9 cellular contexts compared by ENCODE assay signal in the genomic region with DNA sequence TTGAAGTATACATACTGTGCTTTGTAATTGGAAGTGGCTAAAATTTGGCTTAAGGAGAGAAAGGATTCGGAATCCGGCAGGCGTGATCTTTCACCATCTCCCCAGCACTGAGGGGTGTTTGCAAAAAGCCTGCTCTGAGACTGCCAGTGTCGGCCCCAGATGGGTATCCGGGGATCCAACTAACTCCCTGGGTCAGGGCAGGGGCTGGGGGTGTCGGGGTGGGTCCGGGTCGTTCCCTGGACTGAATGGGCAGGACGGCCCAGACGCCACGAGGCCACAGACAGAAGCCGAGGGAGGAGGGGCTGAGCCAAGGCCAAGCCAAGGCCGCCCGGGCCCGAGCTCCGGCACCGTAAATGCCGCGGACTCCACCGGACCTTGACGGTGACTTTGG. TPM values are rescaled to one million over a fixed set of nuclear protein-coding genes. Genes with fewer than 3 reads are reported as not detected.
DNase-seq lines count a peak whose midpoint lies in the region; ATAC-seq, FAIRE-seq and TF ChIP-seq lines count a peak whose summit lies in the region.
"Had no signal": no experiment of that assay in that cellular context is flagged by ENCODE, and none has a peak within 500 bp of the region (broad histone marks: within the 10 kb centered on the region; RNA-seq: fewer than 3 reads in every experiment).

No MANE protein-coding gene starts in this region.

- no peak for TF ChIP-seq RAD21 in K562 (CRISPR knock-in tag; conservative IDR thresholded peaks at IDR 0.05 in 1 of 2, IDR thresholded peaks at IDR 0.05 in 1 of 2)

- H3K27ac ChIP-seq in K562 (ENCODE audit: extremely low read depth, low read depth, low read length): peak overlapping the region; percentile 86
- H3K27ac ChIP-seq in thoracic aorta: peak overlapping the region; percentile 88

- peaks cover 47% of the 10 kb centered on the region for H3K36me3 Mint-ChIP-seq in activated T-cell treated with anti-CD3 and anti-CD28 coated beads, Interleukin-2, amount 50 U/mL, for 24 hours (ENCODE audit: low read depth)

- peaks cover 47% of the 10 kb centered on the region for H3K4me1 Mint-ChIP-seq in activated T-cell treated with anti-CD3 and anti-CD28 coated beads, Interleukin-2, amount 50 U/mL, for 24 hours (ENCODE audit: low read depth)

- peak overlapping the region; percentile 94 for H3K4me2 ChIP-seq in K562 (ENCODE audit: insufficient read depth, low read length)

- WGBS in K562 (ENCODE audit: insufficient coverage, low coverage, missing lambda C conversion rate): 0% methylated on average over 18 of the region's 21 CpGs

- CTCF ChIA-PET in K562 (lab: Yijun Ruan, JAX; ENCODE audit: low intra/inter-chr PET ratio): interaction anchor here (0.7 to 2.5 kb wide), 2 partner anchors 518 to 920 kb away, joined by 3 to 15 read pairs; no protein-coding TSS in a partner anchor

- peaks cover 45% of the 10 kb centered on the region for H3K79me2 ChIP-seq in K562 (ENCODE audit: control insufficient read depth, insufficient read depth, low read length)

- H3K27ac Mint-ChIP-seq in activated T-cell treated with anti-CD3 and anti-CD28 coated beads, Interleukin-2, amount 50 U/mL, for 24 hours: peak overlapping the region; percentile 94

- peak overlapping the region; percentile 86 for H2AFZ ChIP-seq in K562 (ENCODE audit: low read depth, low read length)

- peak overlapping the region; percentile 94 to 96 for H3K9ac ChIP-seq in K562 (ENCODE audit: insufficient read depth in 1 of 2, low read depth in 2 of 2, low read length in 2 of 2)

- no peaks in the 10 kb centered on the region for H4K20me1 ChIP-seq in K562 (replicated peaks; ENCODE audit: control insufficient read depth, insufficient read depth, low read length)

- no peak for TF ChIP-seq EP300 in K562 (IDR thresholded peaks at IDR 0.05; ENCODE audit: low read length)

- no peak for FAIRE-seq in K562 (lab: Jason Lieb, UNC)

- POLR2A ChIA-PET in K562 (lab: Yijun Ruan, JAX): interaction anchor here (0.7 to 3.8 kb wide), 14 partner anchors 8 to 825 kb away, joined by 3 to 36 read pairs (median 4); partner anchors contain the start of genes CIAO2A, CSNK1G1 and TRIP4

- intact Hi-C loops in K562 (cut with micrococcal nuclease): loop anchor here (5.0 kb wide), 1 partner anchor 45 kb away; no protein-coding TSS in a partner anchor

- no peaks in the 10 kb centered on the region for H3K9me1 ChIP-seq in K562 (ENCODE audit: control insufficient read depth, insufficient read depth, low read length)

- BruUV-seq in K562 (replicated peaks; lab: Mats Ljungman, UMichigan): no TSS peak

- H3K4me3 ChIP-seq in K562 (peak overlapping the region; percentile 92), thoracic aorta (peak overlapping the region; percentile 94)

- no peak for DNase-seq in activated T-cell treated with anti-CD3 and anti-CD28 coated beads, Interleukin-2, amount 50 U/mL, for 24 hours
- DNase-seq in activated T-cell treated with anti-CD3 and anti-CD28 coated beads, Interleukin-2, amount 50 U/mL, for 48 hours: no peak
- peak in 1 of 4 experiments; percentile 44 for DNase-seq in K562 (ENCODE audit: extremely low read depth in 1 of 4, low spot score in 3 of 4)
- no peak for DNase-seq in left lobe of liver (ENCODE audit: low spot score)
- DNase-seq in thoracic aorta (ENCODE audit: low spot score): no peak
- DNase-seq in NCI-H1436 (lab: John Stamatoyannopoulos, UW): no peak
- no peak for DNase-seq in DMS79 (lab: John Stamatoyannopoulos, UW)

- no peaks in the 10 kb centered on the region for H3K9me3 Mint-ChIP-seq in activated T-cell treated with anti-CD3 and anti-CD28 coated beads, Interleukin-2, amount 50 U/mL, for 24 hours

- no peaks in the 10 kb centered on the region for H3K9me3 ChIP-seq in K562 (replicated peaks; ENCODE audit: control insufficient read depth, insufficient read depth, low read depth, low read length)
- H3K9me3 ChIP-seq in thoracic aorta: no peaks in the 10 kb centered on the region

- ATAC-seq in HG03442 (IDR thresholded peaks at IDR 0.05; ENCODE audit: unreplicated experiment): peak; percentile 17
- ATAC-seq in K562: peak; percentile 58
- peak; percentile 38 for ATAC-seq in left lobe of liver
- ATAC-seq in thoracic aorta (ENCODE audit: insufficient number of reproducible peaks, low FRiP score, low read depth): peak; percentile 26

- H3K4me3 Mint-ChIP-seq in activated T-cell treated with anti-CD3 and anti-CD28 coated beads, Interleukin-2, amount 50 U/mL, for 24 hours: peak overlapping the region; percentile 92

- TF ChIP-seq POLR2A in K562 (conservative IDR thresholded peaks at IDR 0.05): no peak

- TF ChIP-seq CTCF in K562 (IDR thresholded peaks at IDR 0.05 in 2 of 3, conservative IDR thresholded peaks at IDR 0.05 in 1 of 3; ENCODE audit: insufficient read depth in 2 of 3, low read depth in 1 of 3, low read length in 3 of 3) (no peak), thoracic aorta (IDR thresholded peaks at IDR 0.05) (no peak)

- H3K36me3 ChIP-seq in K562 (ENCODE audit: control insufficient read depth, insufficient read depth, low read length) (peaks cover 46% of the 10 kb centered on the region), thoracic aorta (peaks cover 32% of the 10 kb centered on the region)

- in situ Hi-C loops in K562 (cut with MboI): no loop called here

- H3K27me3 ChIP-seq in K562 (ENCODE audit: control insufficient read depth in 2 of 2, insufficient read depth in 2 of 2, low read length in 2 of 2) (no peaks in the 10 kb centered on the region), thoracic aorta (replicated peaks; ENCODE audit: insufficient read depth) (no peaks in the 10 kb centered on the region)

- peaks cover 16 to 27% of the 10 kb centered on the region in 2 experiments; a peak in 3 of 5 replicates for H3K4me1 ChIP-seq in K562 (replicated peaks in 1 of 2; ENCODE audit: control insufficient read depth in 2 of 2, insufficient read depth in 2 of 2, low read length in 2 of 2)
- H3K4me1 ChIP-seq in thoracic aorta (ENCODE audit: control insufficient read depth in 1 of 2, low read depth in 2 of 2): peaks cover 20 to 36% of the 10 kb centered on the region in 2 donors

- no peaks in the 10 kb centered on the region for H3K27me3 Mint-ChIP-seq in activated T-cell treated with anti-CD3 and anti-CD28 coated beads, Interleukin-2, amount 50 U/mL, for 24 hours

TF ChIP-seq in K562, 482 proteins besides CTCF, POLR2A, EP300 and RAD21 (continues in another document):
- no peak for TF ChIP-seq KAT8 (IDR thresholded peaks at IDR 0.05; ENCODE audit: low read depth)
- 0 out of 2 replicates have a peak, but pooled peaks have one; percentile 3 for TF ChIP-seq NCOR1 (IDR thresholded peaks at IDR 0.05)
- no peak for TF ChIP-seq NR3C1 (CRISPR knock-in tag; IDR thresholded peaks at IDR 0.05)
- no peak for TF ChIP-seq CBX8 (IDR thresholded peaks at IDR 0.05; ENCODE audit: borderline replicate concordance, extremely low read depth, low read depth, low read length, poor library complexity, severe bottlenecking)
- no peak for TF ChIP-seq KDM4B (IDR thresholded peaks at IDR 0.05; ENCODE audit: borderline replicate concordance in 2 of 2, low read depth in 1 of 2)
- no peak for TF ChIP-seq JUN (IDR thresholded peaks at IDR 0.05; ENCODE audit: borderline replicate concordance, low read depth, low read length)
- TF ChIP-seq JUN (CRISPR knock-in tag; IDR thresholded peaks at IDR 0.05; ENCODE audit: borderline replicate concordance): no peak
- no peak for TF ChIP-seq RNF2 (IDR thresholded peaks at IDR 0.05)
- TF ChIP-seq, protein P1, sequence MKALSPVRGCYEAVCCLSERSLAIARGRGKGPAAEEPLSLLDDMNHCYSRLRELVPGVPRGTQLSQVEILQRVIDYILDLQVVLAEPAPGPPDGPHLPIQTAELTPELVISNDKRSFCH (CRISPR knock-in tag; IDR thresholded peaks at IDR 0.05): no peak
- TF ChIP-seq, protein P1 (tag; IDR thresholded peaks at IDR 0.05): no peak

RNA-seq across cellular contexts. Expression of gene PPIB, which starts 0.3 kb away (rescaled TPM):
- total RNA-seq in K562 (2011; cell fraction: chromatin; rRNA removed; ENCODE audit: low replicate concordance): 284 and 466 TPM in 2 replicates
- total RNA-seq in K562 (2011; cell fraction: nucleolus; rRNA removed): 746 and 824 TPM in 2 replicates
- 510 and 682 TPM in 2 replicates for total RNA-seq in K562 (2011; cell fraction: nucleoplasm; rRNA removed)
- total RNA-seq in K562 (2014; rRNA removed) (381 and 402 TPM in 2 replicates), K562 (2014; rRNA removed; fragmentation: Illumina TruSeq; extraction: Trizol) (258 and 306 TPM in 2 replicates), K562 (2015; rRNA removed; fragmentation: Illumina TruSeq; extraction: Trizol) (403 and 418 TPM in 2 replicates), K562 (2021) (374 and 413 TPM in 2 replicates), left lobe of liver (474 TPM), thoracic aorta (100 to 1,000 TPM; 288 to 331 TPM)
- polyA plus RNA-seq in K562 (2011; rRNA removed) (410 and 460 TPM in 2 replicates), K562 (2014; fragmentation: Illumina TruSeq; extraction: Trizol) (535 and 580 TPM in 2 replicates), K562 (2014; fragmentation: Nextera tagmentation; extraction: Ambion mirVana) (100 to 1,000 TPM; 652 to 746 TPM), K562 (2014; rRNA removed) (419 and 439 TPM in 2 replicates)
- 455 and 489 TPM in 2 replicates for polyA plus RNA-seq in K562 (2011; cell fraction: cytosol; rRNA removed)
- 136 and 186 TPM in 2 replicates for polyA plus RNA-seq in K562 (2011; cell fraction: nucleus; rRNA removed)
- polyA plus RNA-seq in K562 (2012): 450 and 660 TPM in 2 replicates
- polyA minus RNA-seq in K562 (2011; rRNA and poly(A)+ RNA removed): 325 and 372 TPM in 2 replicates
- 155 and 164 TPM in 2 replicates for polyA minus RNA-seq in K562 (2011; cell fraction: cytosol; rRNA and poly(A)+ RNA removed)
- 27.5 and 54.3 TPM in 2 replicates for polyA minus RNA-seq in K562 (2011; cell fraction: nucleus; rRNA and poly(A)+ RNA removed)

RNA-seq across cellular contexts. Expression of gene SNX22, which starts 10.9 kb away (rescaled TPM):
- 2.8 and 8.7 TPM in 2 replicates for total RNA-seq in K562 (2011; cell fraction: chromatin; rRNA removed; ENCODE audit: low replicate concordance)
- 8.5 and 10.3 TPM in 2 replicates for total RNA-seq in K562 (2011; cell fraction: nucleolus; rRNA removed)
- 4.7 and 5.8 TPM in 2 replicates for total RNA-seq in K562 (2011; cell fraction: nucleoplasm; rRNA removed)
- total RNA-seq in K562 (2014; rRNA removed) (2.1 and 2.3 TPM in 2 replicates), K562 (2014; rRNA removed; fragmentation: Illumina TruSeq; extraction: Trizol) (0.99 and 1.2 TPM in 2 replicates), K562 (2015; rRNA removed; fragmentation: Illumina TruSeq; extraction: Trizol) (1.1 and 1.2 TPM in 2 replicates), K562 (2021) (1.8 and 3.0 TPM in 2 replicates), left lobe of liver (1.2 TPM), thoracic aorta (under 1 TPM; 0.27 to 0.28 TPM)
- polyA plus RNA-seq in K562 (2011; rRNA removed) (0.89 and 0.91 TPM in 2 replicates), K562 (2014; fragmentation: Illumina TruSeq; extraction: Trizol) (0.98 and 1.3 TPM in 2 replicates), K562 (2014; fragmentation: Nextera tagmentation; extraction: Ambion mirVana) (1 to 10 TPM; 2.0 TPM), K562 (2014; rRNA removed) (1.7 and 2.0 TPM in 2 replicates)
- 0.52 and 2.0 TPM in 2 replicates for polyA plus RNA-seq in K562 (2011; cell fraction: cytosol; rRNA removed)
- 4.2 and 8.3 TPM in 2 replicates for polyA plus RNA-seq in K562 (2011; cell fraction: nucleus; rRNA removed)
- polyA plus RNA-seq in K562 (2012): 2.1 and 2.4 TPM in 2 replicates
- 0.84 and 1.3 TPM in 2 replicates for polyA minus RNA-seq in K562 (2011; rRNA and poly(A)+ RNA removed)
- 0.67 and 0.73 TPM in 2 replicates for polyA minus RNA-seq in K562 (2011; cell fraction: cytosol; rRNA and poly(A)+ RNA removed)
- polyA minus RNA-seq in K562 (2011; cell fraction: nucleus; rRNA and poly(A)+ RNA removed): 4.8 and 5.0 TPM in 2 replicates
- total RNA-seq: Daoy had no signal
